Comparison of ENCODE assay signal across 19 cellular contexts in the genomic region with DNA sequence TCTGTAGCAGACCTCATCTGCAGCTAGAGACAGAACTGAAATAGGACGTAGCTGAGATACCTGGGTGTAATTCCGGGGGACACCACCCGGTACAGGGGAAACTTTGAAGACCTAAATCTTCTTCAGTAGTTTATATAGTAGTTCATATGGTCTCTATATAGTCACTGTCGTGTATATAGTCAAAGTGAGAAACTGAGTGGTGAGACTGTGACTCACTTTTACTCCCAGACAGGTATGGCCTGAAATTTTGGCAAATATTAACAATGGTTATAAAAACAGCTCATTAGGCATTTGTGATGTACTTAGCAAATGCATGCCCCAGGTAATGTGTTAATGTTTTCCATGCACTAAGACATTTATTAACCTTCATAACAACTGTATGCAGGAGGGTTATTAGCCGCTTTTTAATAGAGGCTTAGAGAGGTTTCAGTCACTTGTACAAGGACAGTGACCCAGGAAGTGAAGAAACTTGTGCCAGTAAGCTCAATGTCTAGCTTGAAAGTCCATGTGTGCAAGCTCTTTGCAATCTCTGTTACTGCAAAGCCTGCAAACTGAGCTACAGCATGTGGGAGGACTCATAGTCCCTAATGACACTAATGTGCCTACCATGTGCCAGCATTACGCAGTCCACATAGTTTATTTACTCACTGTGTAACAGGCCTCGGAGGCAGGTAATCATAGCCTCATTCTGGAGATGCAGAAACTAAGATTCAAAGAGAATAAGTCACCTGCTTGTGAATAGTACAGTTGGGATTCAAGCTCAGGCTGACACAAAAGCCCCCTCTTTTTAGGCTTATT.
DNase-seq lines count a peak whose midpoint lies in the region; ATAC-seq lines count a peak whose summit lies in the region.
"Had no signal": no experiment of that assay in that cellular context is flagged by ENCODE, and none has a peak within 500 bp of the region (broad histone marks: within the 10 kb centered on the region; RNA-seq: fewer than 3 reads in every experiment).

No MANE protein-coding gene starts in this region.

- H3K4me1 Mint-ChIP-seq in activated T-helper 17 cell treated with anti-CD3 and anti-CD28 coated beads, Interleukin-2, amount 50 U/mL, for 72 hours = no peaks in the 10 kb centered on the region
- H3K4me1 Mint-ChIP-seq in activated CD4-positive, alpha-beta T cell treated with anti-CD3 and anti-CD28 coated beads for 36 hours = no peaks in the 10 kb centered on the region
- H3K4me1 Mint-ChIP-seq: activated CD4-positive, alpha-beta memory T cell treated with anti-CD3 and anti-CD28 coated beads, Interleukin-2, amount 10 ng/mL, durations not matched to agents 7 days and 5 days had no signal

- ATAC-seq in GM19452 (IDR thresholded peaks at IDR 0.05; ENCODE audit: unreplicated experiment) = peak; percentile 84
- peak; percentile 57 for ATAC-seq in HG03108 (IDR thresholded peaks at IDR 0.05; ENCODE audit: unreplicated experiment)
- peak; percentile 28 for ATAC-seq in activated T-helper 17 cell treated with anti-CD3 and anti-CD28 coated beads, Interleukin-2, amount 50 U/mL, for 72 hours (replicated peaks)
- no peak for ATAC-seq in activated CD4-positive, alpha-beta T cell treated with anti-CD3 and anti-CD28 coated beads for 36 hours
- ATAC-seq: HCT116, mucosa of descending colon had no signal

- no peaks in the 10 kb centered on the region for H3K36me3 Mint-ChIP-seq in activated T-helper 17 cell treated with anti-CD3 and anti-CD28 coated beads, Interleukin-2, amount 50 U/mL, for 72 hours (ENCODE audit: low read depth)
- no peaks in the 10 kb centered on the region for H3K36me3 Mint-ChIP-seq in activated CD4-positive, alpha-beta T cell treated with anti-CD3 and anti-CD28 coated beads for 36 hours (ENCODE audit: low read depth)

- no peaks in the 10 kb centered on the region for H3K9me3 Mint-ChIP-seq in activated T-helper 17 cell treated with anti-CD3 and anti-CD28 coated beads, Interleukin-2, amount 50 U/mL, for 72 hours
- no peaks in the 10 kb centered on the region for H3K9me3 Mint-ChIP-seq in activated CD4-positive, alpha-beta T cell treated with anti-CD3 and anti-CD28 coated beads for 36 hours (ENCODE audit: low read depth)
- H3K9me3 Mint-ChIP-seq: activated CD4-positive, alpha-beta memory T cell treated with anti-CD3 and anti-CD28 coated beads, Interleukin-2, amount 10 ng/mL, durations not matched to agents 7 days and 5 days; T-helper 2 cell treated with Interferon-gamma antibody and Interleukin-4, amounts not matched to agents 5 μg/mL and 100 μg/mL, for 36 hours had no signal

- DNase-seq in NOMO-1 (lab: John Stamatoyannopoulos, UW; ENCODE audit: unreplicated experiment in 2 of 2) (no peak), NAMALWA (ENCODE audit: low spot score) (no peak), NCI-H2196 (lab: John Stamatoyannopoulos, UW; ENCODE audit: unreplicated experiment) (no peak)
- no peak for DNase-seq in activated CD4-positive, alpha-beta T cell treated with anti-CD3 and anti-CD28 coated beads for 36 hours
- DNase-seq: activated CD4-positive, alpha-beta memory T cell treated with anti-CD3 and anti-CD28 coated beads, Interleukin-2, amount 10 ng/mL, durations not matched to agents 7 days and 5 days; activated T-cell treated with anti-CD3 and anti-CD28 coated beads for 4 hours; cortex of kidney; DMS53; mucosa of descending colon; NCI-H1092; NCI-H446 treated with DMSO at 0.1 percent for 48 hours; RPMI8226; stimulated activated CD4-positive, alpha-beta T cell treated with anti-CD3 and anti-CD28 coated beads, Interleukin-4, amount 100 ng/mL, for 4 hours; upper lobe of left lung had no signal

- intact Hi-C loops in activated CD4-positive, alpha-beta T cell treated with anti-CD3 and anti-CD28 coated beads for 36 hours (cut with DNase I, micrococcal nuclease) = no loop called here

- CTCF ChIA-PET in activated CD4-positive, alpha-beta T cell treated with anti-CD3 and anti-CD28 coated beads for 36 hours (lab: Charles Lee) = no interaction called here

- H3K27ac Mint-ChIP-seq in activated T-helper 17 cell treated with anti-CD3 and anti-CD28 coated beads, Interleukin-2, amount 50 U/mL, for 72 hours = no peak overlapping the region
- H3K27ac Mint-ChIP-seq in activated CD4-positive, alpha-beta T cell treated with anti-CD3 and anti-CD28 coated beads for 36 hours = no peak overlapping the region
- H3K27ac Mint-ChIP-seq: activated CD4-positive, alpha-beta memory T cell treated with anti-CD3 and anti-CD28 coated beads, Interleukin-2, amount 10 ng/mL, durations not matched to agents 7 days and 5 days; T-helper 2 cell treated with Interferon-gamma antibody and Interleukin-4, amounts not matched to agents 5 μg/mL and 100 μg/mL, for 36 hours had no signal

- POLR2A ChIA-PET in activated CD4-positive, alpha-beta T cell treated with anti-CD3 and anti-CD28 coated beads for 36 hours (lab: Charles Lee) = no interaction called here

- H3K4me3 Mint-ChIP-seq in activated T-helper 17 cell treated with anti-CD3 and anti-CD28 coated beads, Interleukin-2, amount 50 U/mL, for 72 hours = no peak overlapping the region
- no peak overlapping the region for H3K4me3 Mint-ChIP-seq in activated CD4-positive, alpha-beta T cell treated with anti-CD3 and anti-CD28 coated beads for 36 hours
- H3K4me3 Mint-ChIP-seq: activated CD4-positive, alpha-beta memory T cell treated with anti-CD3 and anti-CD28 coated beads, Interleukin-2, amount 10 ng/mL, durations not matched to agents 7 days and 5 days; T-helper 2 cell treated with Interferon-gamma antibody and Interleukin-4, amounts not matched to agents 5 μg/mL and 100 μg/mL, for 36 hours had no signal

- H3K27me3 Mint-ChIP-seq in activated T-helper 17 cell treated with anti-CD3 and anti-CD28 coated beads, Interleukin-2, amount 50 U/mL, for 72 hours = peaks cover 22% of the 10 kb centered on the region
- H3K27me3 Mint-ChIP-seq in activated CD4-positive, alpha-beta T cell treated with anti-CD3 and anti-CD28 coated beads for 36 hours = peaks cover 8% of the 10 kb centered on the region
- H3K27me3 Mint-ChIP-seq: activated CD4-positive, alpha-beta memory T cell treated with anti-CD3 and anti-CD28 coated beads, Interleukin-2, amount 10 ng/mL, durations not matched to agents 7 days and 5 days had no signal
